ENCODE assay signal across 25 cellular contexts in genomic region chr15:66542896-66543295, GRCh38. TPM values are rescaled to one million over a fixed set of nuclear protein-coding genes. Genes with fewer than 3 reads are reported as not detected.
DNase-seq lines count a peak whose midpoint lies in the region; ATAC-seq, FAIRE-seq and TF ChIP-seq lines count a peak whose summit lies in the region.
"Had no signal": no experiment of that assay in that cellular context is flagged by ENCODE, and none has a peak within 500 bp of the region (broad histone marks: within the 10 kb centered on the region; RNA-seq: fewer than 3 reads in every experiment).

No MANE protein-coding gene starts in this region.

- H3K4me2 ChIP-seq in HepG2 (ENCODE audit: low read depth, low read length) (no peak overlapping the region), K562 (ENCODE audit: insufficient read depth, low read length) (no peak overlapping the region)
- H3K4me2 ChIP-seq: BLaER1 had no signal

- CTCF ChIA-PET in HepG2 (lab: Yijun Ruan, JAX; ENCODE audit: low intra/inter-chr PET ratio, low total read pairs): no interaction called here
- CTCF ChIA-PET in K562 (lab: Yijun Ruan, JAX; ENCODE audit: low intra/inter-chr PET ratio): no interaction called here

- ATAC-seq in HepG2: no peak
- ATAC-seq in right lobe of liver: no peak
- no peak for ATAC-seq in K562
- ATAC-seq: GM12878 had no signal

- no peak overlapping the region for H3K9ac ChIP-seq in HepG2 (ENCODE audit: insufficient read depth, low read depth, low read length)
- H3K9ac ChIP-seq in K562 (ENCODE audit: insufficient read depth in 1 of 2, low read depth in 2 of 2, low read length in 2 of 2): no peak overlapping the region
- H3K9ac ChIP-seq: BLaER1 had no signal

- DNase-seq in HepG2 (ENCODE audit: low spot score) (no peak), right lobe of liver (no peak), K562 (ENCODE audit: extremely low read depth in 1 of 4, low spot score in 3 of 4) (no peak)
- no peak for DNase-seq in stimulated activated naive CD4-positive, alpha-beta T cell (lab: John Stamatoyannopoulos, UW)
- DNase-seq: ACHN; BE2C; C1 segment of cervical spinal cord; CD4-positive, alpha-beta memory T cell; CD4-positive, CD25-positive, alpha-beta regulatory T cell; CD8-positive, alpha-beta memory T cell; COR-L47; DMS 273 treated with DMSO at 0.1 percent for 48 hours; DMS153; DMS53; DMS79; DND-41; EL; GDM1 had no signal

- H3K9me3 ChIP-seq in HepG2 (ENCODE audit: low read length) (no peaks in the 10 kb centered on the region), right lobe of liver (no peaks in the 10 kb centered on the region), K562 (replicated peaks; ENCODE audit: control insufficient read depth, insufficient read depth, low read depth, low read length) (no peaks in the 10 kb centered on the region)
- H3K9me3 ChIP-seq: BE2C, BLaER1 had no signal

- TF ChIP-seq CTCF in HepG2 (CRISPR knock-in tag; IDR thresholded peaks at IDR 0.05): no peak
- no peak for TF ChIP-seq CTCF in right lobe of liver (IDR thresholded peaks at IDR 0.05)
- TF ChIP-seq CTCF in K562 (IDR thresholded peaks at IDR 0.05 in 2 of 3, conservative IDR thresholded peaks at IDR 0.05 in 1 of 3; ENCODE audit: insufficient read depth in 2 of 3, low read depth in 1 of 3, low read length in 3 of 3): no peak

- H2AFZ ChIP-seq in HepG2 (ENCODE audit: low read length) (no peak overlapping the region), K562 (ENCODE audit: low read depth, low read length) (no peak overlapping the region)

- in situ Hi-C loops in HepG2 (cut with HindIII; ENCODE audit: extremely low pct_ligation_motif_present, low pct_unique_long_range_greater_than_20kb): no loop called here
- in situ Hi-C loops in K562 (cut with MboI): no loop called here

- H3K36me3 ChIP-seq in HepG2 (replicated peaks in 1 of 2; ENCODE audit: control insufficient read depth in 1 of 2, insufficient read depth in 2 of 2, low read length in 2 of 2): peaks cover 0 to 12% of the 10 kb centered on the region in 2 experiments; a peak in 3 of 5 replicates
- no peaks in the 10 kb centered on the region for H3K36me3 ChIP-seq in right lobe of liver
- peaks cover 51% of the 10 kb centered on the region for H3K36me3 ChIP-seq in K562 (ENCODE audit: control insufficient read depth, insufficient read depth, low read length)

- intact Hi-C loops in HepG2 (cut with micrococcal nuclease; ENCODE audit: unreplicated experiment): no loop called here
- intact Hi-C loops in right lobe of liver (cut with DNase I): no loop called here
- intact Hi-C loops in K562 (cut with micrococcal nuclease): no loop called here

- WGBS in HepG2 (ENCODE audit: low lambda C conversion rate): over 99% methylated on average over 4 of the region's 4 CpGs
- 94% methylated on average over 4 of the region's 4 CpGs for WGBS in right lobe of liver (ENCODE audit: insufficient coverage, low coverage, low lambda C conversion rate, missing lambda C conversion rate)
- WGBS in K562 (ENCODE audit: insufficient coverage, low coverage, missing lambda C conversion rate): 100% methylated on average over 4 of the region's 4 CpGs

- no peaks in the 10 kb centered on the region for H3K9me1 ChIP-seq in K562 (ENCODE audit: control insufficient read depth, insufficient read depth, low read length)

- TF ChIP-seq POLR2A in HepG2 (IDR thresholded peaks at IDR 0.05; ENCODE audit: insufficient read depth in 1 of 2, low read depth in 2 of 2, low read length in 2 of 2) (no peak), right lobe of liver (IDR thresholded peaks at IDR 0.05) (no peak), K562 (conservative IDR thresholded peaks at IDR 0.05) (no peak)

- POLR2A ChIA-PET in HepG2 (lab: Yijun Ruan, JAX): no interaction called here
- POLR2A ChIA-PET in K562 (lab: Yijun Ruan, JAX): interaction anchor here (1.2 kb wide), 1 partner anchor 12 kb away, joined by 3 read pairs; no protein-coding TSS in a partner anchor

- BruUV-seq in HepG2 (replicated peaks; lab: Mats Ljungman, UMichigan): no TSS peak
- no TSS peak for BruUV-seq in K562 (replicated peaks; lab: Mats Ljungman, UMichigan)

- no peaks in the 10 kb centered on the region for H3K4me1 ChIP-seq in HepG2 (ENCODE audit: insufficient read depth, low read length)
- no peaks in the 10 kb centered on the region for H3K4me1 ChIP-seq in right lobe of liver
- H3K4me1 ChIP-seq in K562 (replicated peaks in 1 of 2; ENCODE audit: control insufficient read depth in 2 of 2, insufficient read depth in 2 of 2, low read length in 2 of 2): no peaks in the 10 kb centered on the region
- H3K4me1 ChIP-seq: BE2C, BLaER1 had no signal

- no peak for FAIRE-seq in HepG2 (lab: Jason Lieb, UNC)
- no peak for FAIRE-seq in K562 (lab: Jason Lieb, UNC)
- FAIRE-seq: GM12878, GM12892, GM18507 had no signal

- no peaks in the 10 kb centered on the region for H4K20me1 ChIP-seq in HepG2 (ENCODE audit: insufficient read depth, low read length)
- no peaks in the 10 kb centered on the region for H4K20me1 ChIP-seq in K562 (replicated peaks; ENCODE audit: control insufficient read depth, insufficient read depth, low read length)
- H4K20me1 ChIP-seq: BLaER1 had no signal

- H3K27ac ChIP-seq in HepG2 (ENCODE audit: extremely low read length, insufficient read depth, low read length) (no peak overlapping the region), right lobe of liver (no peak overlapping the region), K562 (ENCODE audit: extremely low read depth, low read depth, low read length) (no peak overlapping the region)
- H3K27ac ChIP-seq: 22Rv1, BLaER1 had no signal

- no peak for TF ChIP-seq EP300 in HepG2 (IDR thresholded peaks at IDR 0.05; ENCODE audit: low read depth in 2 of 2, low read length in 2 of 2)
- no peak for TF ChIP-seq EP300 in HepG2 (CRISPR knock-in tag; IDR thresholded peaks at IDR 0.05; ENCODE audit: borderline replicate concordance)
- TF ChIP-seq EP300 in K562 (IDR thresholded peaks at IDR 0.05; ENCODE audit: low read length): no peak

- H3K4me3 ChIP-seq in HepG2 (replicated peaks in 1 of 3; ENCODE audit: insufficient read depth in 1 of 3, low read depth in 2 of 3, low read length in 3 of 3) (no peak overlapping the region), right lobe of liver (no peak overlapping the region), K562 (no peak overlapping the region)
- H3K4me3 ChIP-seq: BLaER1, GM12878 had no signal

- H3K27me3 ChIP-seq in HepG2 (ENCODE audit: control insufficient read depth in 1 of 2, insufficient read depth in 2 of 2, low read length in 2 of 2) (no peaks in the 10 kb centered on the region), right lobe of liver (no peaks in the 10 kb centered on the region), K562 (ENCODE audit: control insufficient read depth in 2 of 2, insufficient read depth in 2 of 2, low read length in 2 of 2) (no peaks in the 10 kb centered on the region)
- H3K27me3 ChIP-seq: BE2C, BLaER1 had no signal

- TF ChIP-seq RAD21 in HepG2 (CRISPR knock-in tag; IDR thresholded peaks at IDR 0.05): no peak
- TF ChIP-seq RAD21 in K562 (CRISPR knock-in tag; conservative IDR thresholded peaks at IDR 0.05 in 1 of 2, IDR thresholded peaks at IDR 0.05 in 1 of 2): no peak

- H3K79me2 ChIP-seq in HepG2 (ENCODE audit: insufficient read depth, low read length) (no peaks in the 10 kb centered on the region), K562 (ENCODE audit: control insufficient read depth, insufficient read depth, low read length) (no peaks in the 10 kb centered on the region)

RNA-seq across cellular contexts. Expression of gene LCTL, which starts 22.9 kb away (rescaled TPM):
- total RNA-seq in HepG2 (2016; rRNA removed; fragmentation: Illumina TruSeq; extraction: Trizol) (1.1 and 1.4 TPM in 2 replicates), right lobe of liver (not detected), K562 (2014; rRNA removed) (not detected in 2 replicates), K562 (2014; rRNA removed; fragmentation: Illumina TruSeq; extraction: Trizol) (not detected in 2 replicates), K562 (2015; rRNA removed; fragmentation: Illumina TruSeq; extraction: Trizol) (not detected in 2 replicates), K562 (2021) (not detected in 2 replicates)
- 0.09 and 0.20 TPM in 2 replicates for total RNA-seq in HepG2 (2016; cell fraction: cytosol; rRNA removed; fragmentation: Illumina TruSeq; extraction: Trizol; ENCODE audit: low read depth)
- total RNA-seq in HepG2 (2016; cell fraction: insoluble cytoplasmic fraction; rRNA removed; fragmentation: Illumina TruSeq; extraction: Trizol): 1.0 and 1.1 TPM in 2 replicates
- 0.21 and 0.37 TPM in 2 replicates for total RNA-seq in HepG2 (2016; cell fraction: membrane; rRNA removed; fragmentation: Illumina TruSeq; extraction: Trizol)
- total RNA-seq in HepG2 (2016; cell fraction: nucleus; rRNA removed; fragmentation: Illumina TruSeq; extraction: Trizol): 0.40 and 0.41 TPM in 2 replicates
- polyA plus RNA-seq in HepG2 (2011; rRNA removed) (0.54 and 0.96 TPM in 2 replicates), K562 (2011; rRNA removed) (0.03 and 0.08 TPM in 2 replicates), K562 (2014; fragmentation: Illumina TruSeq; extraction: Trizol) (not detected in 2 replicates), K562 (2014; fragmentation: Nextera tagmentation; extraction: Ambion mirVana) (under 1 TPM; 0.17 to 0.31 TPM), K562 (2014; rRNA removed) (not detected in 2 replicates)
- polyA plus RNA-seq in HepG2 (2011; cell fraction: cytosol; rRNA removed): 1.0 and 1.6 TPM in 2 replicates
- 0.43 and 0.95 TPM in 2 replicates for polyA plus RNA-seq in HepG2 (2011; cell fraction: nucleus; rRNA removed)
- polyA plus RNA-seq in HepG2 (2012): 0.15 and 0.31 TPM in 2 replicates
- 0.09 and 0.10 TPM in 2 replicates for polyA plus RNA-seq in HepG2 (2016; cell fraction: cytosol; fragmentation: Illumina TruSeq; extraction: Trizol; ENCODE audit: low read depth)
- 0.98 and 1.1 TPM in 2 replicates for polyA plus RNA-seq in HepG2 (2016; cell fraction: insoluble cytoplasmic fraction; fragmentation: Illumina TruSeq; extraction: Trizol; ENCODE audit: low read depth)
- 0.08 and 0.29 TPM in 2 replicates for polyA plus RNA-seq in HepG2 (2016; cell fraction: membrane; fragmentation: Illumina TruSeq; extraction: Trizol; ENCODE audit: low read depth)
- polyA plus RNA-seq in HepG2 (2016; cell fraction: nucleus; fragmentation: Illumina TruSeq; extraction: Trizol; ENCODE audit: insufficient read depth, low read depth): 0.57 and 0.70 TPM in 2 replicates
- polyA minus RNA-seq in HepG2 (2011; rRNA and poly(A)+ RNA removed; ENCODE audit: low replicate concordance): 0.46 TPM in 1 of 2 replicates, not detected in the other
- 0.97 TPM in 1 of 2 replicates, not detected in the other for polyA minus RNA-seq in HepG2 (2011; cell fraction: cytosol; rRNA and poly(A)+ RNA removed)
- polyA minus RNA-seq in HepG2 (2011; cell fraction: nucleus; rRNA and poly(A)+ RNA removed): 0.37 and 0.64 TPM in 2 replicates
- total RNA-seq in K562 (2011; cell fraction: chromatin; rRNA removed; ENCODE audit: low replicate concordance): not detected in 2 replicates
- 0.17 TPM in 1 of 2 replicates, not detected in the other for total RNA-seq in K562 (2011; cell fraction: nucleolus; rRNA removed)
- not detected in 2 replicates for total RNA-seq in K562 (2011; cell fraction: nucleoplasm; rRNA removed)
- polyA plus RNA-seq in K562 (2011; cell fraction: cytosol; rRNA removed): 0.03 and 0.06 TPM in 2 replicates
- polyA plus RNA-seq in K562 (2011; cell fraction: nucleus; rRNA removed): 0.23 TPM in 1 of 2 replicates, not detected in the other
- polyA plus RNA-seq in K562 (2012): 0.12 and 0.21 TPM in 2 replicates
- polyA minus RNA-seq in K562 (2011; rRNA and poly(A)+ RNA removed): not detected in 2 replicates
- not detected in 2 replicates for polyA minus RNA-seq in K562 (2011; cell fraction: cytosol; rRNA and poly(A)+ RNA removed)
- polyA minus RNA-seq in K562 (2011; cell fraction: nucleus; rRNA and poly(A)+ RNA removed): not detected in 2 replicates
- total RNA-seq: A673; CD4-positive, alpha-beta memory T cell; CD4-positive, CD25-positive, alpha-beta regulatory T cell; CD8-positive, alpha-beta memory T cell; GM12878 had no signal
- polyA plus RNA-seq: CD14-positive monocyte; CD4-positive, alpha-beta memory T cell; CD8-positive, alpha-beta memory T cell had no signal

RNA-seq across cellular contexts. Expression of gene ZWILCH, which starts 37.8 kb away (rescaled TPM):
- total RNA-seq in HepG2 (2016; rRNA removed; fragmentation: Illumina TruSeq; extraction: Trizol) (27.8 and 44.6 TPM in 2 replicates), right lobe of liver (1 to 10 TPM; 1.1 to 4.9 (median 2.5) TPM), K562 (2014; rRNA removed) (25.4 and 35.2 TPM in 2 replicates), K562 (2014; rRNA removed; fragmentation: Illumina TruSeq; extraction: Trizol) (59.3 and 62.6 TPM in 2 replicates), K562 (2015; rRNA removed; fragmentation: Illumina TruSeq; extraction: Trizol) (46.8 and 52.0 TPM in 2 replicates), K562 (2021) (36.9 and 41.4 TPM in 2 replicates)
- total RNA-seq in HepG2 (2016; cell fraction: cytosol; rRNA removed; fragmentation: Illumina TruSeq; extraction: Trizol; ENCODE audit: low read depth): 21.2 and 22.9 TPM in 2 replicates
- 26.2 and 47.7 TPM in 2 replicates for total RNA-seq in HepG2 (2016; cell fraction: insoluble cytoplasmic fraction; rRNA removed; fragmentation: Illumina TruSeq; extraction: Trizol)
- 14.1 and 15.5 TPM in 2 replicates for total RNA-seq in HepG2 (2016; cell fraction: membrane; rRNA removed; fragmentation: Illumina TruSeq; extraction: Trizol)
- total RNA-seq in HepG2 (2016; cell fraction: nucleus; rRNA removed; fragmentation: Illumina TruSeq; extraction: Trizol): 19.8 and 20.1 TPM in 2 replicates
- polyA plus RNA-seq in HepG2 (2011; rRNA removed) (6.9 and 9.5 TPM in 2 replicates), K562 (2011; rRNA removed) (53.6 and 78.7 TPM in 2 replicates), K562 (2014; fragmentation: Illumina TruSeq; extraction: Trizol) (42.9 and 52.1 TPM in 2 replicates), K562 (2014; fragmentation: Nextera tagmentation; extraction: Ambion mirVana) (10 to 100 TPM; 93.2 to 94.2 TPM), K562 (2014; rRNA removed) (26.7 and 32.8 TPM in 2 replicates)
- 2.9 and 4.0 TPM in 2 replicates for polyA plus RNA-seq in HepG2 (2011; cell fraction: cytosol; rRNA removed)
- 3.8 and 6.9 TPM in 2 replicates for polyA plus RNA-seq in HepG2 (2011; cell fraction: nucleus; rRNA removed)
- 5.2 and 10.2 TPM in 2 replicates for polyA plus RNA-seq in HepG2 (2012)
- polyA plus RNA-seq in HepG2 (2016; cell fraction: cytosol; fragmentation: Illumina TruSeq; extraction: Trizol; ENCODE audit: low read depth): 1.7 and 1.9 TPM in 2 replicates
- polyA plus RNA-seq in HepG2 (2016; cell fraction: insoluble cytoplasmic fraction; fragmentation: Illumina TruSeq; extraction: Trizol; ENCODE audit: low read depth): 35.0 and 37.1 TPM in 2 replicates
- 5.2 and 8.1 TPM in 2 replicates for polyA plus RNA-seq in HepG2 (2016; cell fraction: membrane; fragmentation: Illumina TruSeq; extraction: Trizol; ENCODE audit: low read depth)
- 21.1 and 23.2 TPM in 2 replicates for polyA plus RNA-seq in HepG2 (2016; cell fraction: nucleus; fragmentation: Illumina TruSeq; extraction: Trizol; ENCODE audit: insufficient read depth, low read depth)
- polyA minus RNA-seq in HepG2 (2011; rRNA and poly(A)+ RNA removed; ENCODE audit: low replicate concordance): 11.7 and 60.8 TPM in 2 replicates
- polyA minus RNA-seq in HepG2 (2011; cell fraction: cytosol; rRNA and poly(A)+ RNA removed): 5.7 and 6.9 TPM in 2 replicates
- polyA minus RNA-seq in HepG2 (2011; cell fraction: nucleus; rRNA and poly(A)+ RNA removed): 11.2 and 12.8 TPM in 2 replicates
- 42.4 and 73.0 TPM in 2 replicates for total RNA-seq in K562 (2011; cell fraction: chromatin; rRNA removed; ENCODE audit: low replicate concordance)
- total RNA-seq in K562 (2011; cell fraction: nucleolus; rRNA removed): 19.2 and 19.7 TPM in 2 replicates
- total RNA-seq in K562 (2011; cell fraction: nucleoplasm; rRNA removed): 28.9 and 36.6 TPM in 2 replicates
- 10.3 and 13.4 TPM in 2 replicates for polyA plus RNA-seq in K562 (2011; cell fraction: cytosol; rRNA removed)
- polyA plus RNA-seq in K562 (2011; cell fraction: nucleus; rRNA removed): 22.1 and 25.2 TPM in 2 replicates
- polyA plus RNA-seq in K562 (2012): 30.2 and 42.2 TPM in 2 replicates
- 51.6 and 57.2 TPM in 2 replicates for polyA minus RNA-seq in K562 (2011; rRNA and poly(A)+ RNA removed)
- 17.5 and 32.3 TPM in 2 replicates for polyA minus RNA-seq in K562 (2011; cell fraction: cytosol; rRNA and poly(A)+ RNA removed)
- polyA minus RNA-seq in K562 (2011; cell fraction: nucleus; rRNA and poly(A)+ RNA removed): 8.5 and 20.5 TPM in 2 replicates

RNA-seq across cellular contexts. Expression of gene RPL4, which starts 38.2 kb away (rescaled TPM):
- total RNA-seq in HepG2 (2016; rRNA removed; fragmentation: Illumina TruSeq; extraction: Trizol) (3,630 and 4,972 TPM in 2 replicates), right lobe of liver (1,000 to 10,000 TPM in 2 of 6 experiments, 100 to 1,000 TPM in 4; 643 to 1,390 (median 819) TPM), K562 (2014; rRNA removed) (2,055 and 3,520 TPM in 2 replicates), K562 (2014; rRNA removed; fragmentation: Illumina TruSeq; extraction: Trizol) (5,714 and 5,919 TPM in 2 replicates), K562 (2015; rRNA removed; fragmentation: Illumina TruSeq; extraction: Trizol) (4,633 and 5,069 TPM in 2 replicates), K562 (2021) (3,792 and 4,028 TPM in 2 replicates)
- 1,158 and 1,199 TPM in 2 replicates for total RNA-seq in HepG2 (2016; cell fraction: cytosol; rRNA removed; fragmentation: Illumina TruSeq; extraction: Trizol; ENCODE audit: low read depth)
- total RNA-seq in HepG2 (2016; cell fraction: insoluble cytoplasmic fraction; rRNA removed; fragmentation: Illumina TruSeq; extraction: Trizol): 3,592 and 4,979 TPM in 2 replicates
- 7,983 and 8,792 TPM in 2 replicates for total RNA-seq in HepG2 (2016; cell fraction: membrane; rRNA removed; fragmentation: Illumina TruSeq; extraction: Trizol)
- 1,360 and 1,490 TPM in 2 replicates for total RNA-seq in HepG2 (2016; cell fraction: nucleus; rRNA removed; fragmentation: Illumina TruSeq; extraction: Trizol)
- polyA plus RNA-seq in HepG2 (2011; rRNA removed) (3,960 and 4,467 TPM in 2 replicates), K562 (2011; rRNA removed) (6,235 and 7,065 TPM in 2 replicates), K562 (2014; fragmentation: Illumina TruSeq; extraction: Trizol) (7,372 and 7,760 TPM in 2 replicates), K562 (2014; fragmentation: Nextera tagmentation; extraction: Ambion mirVana) (1,000 to 10,000 TPM; 3,604 to 3,827 TPM), K562 (2014; rRNA removed) (5,294 and 6,049 TPM in 2 replicates)
- polyA plus RNA-seq in HepG2 (2011; cell fraction: cytosol; rRNA removed): 5,248 and 5,827 TPM in 2 replicates
- polyA plus RNA-seq in HepG2 (2011; cell fraction: nucleus; rRNA removed): 1,317 and 1,448 TPM in 2 replicates
- 3,526 and 4,575 TPM in 2 replicates for polyA plus RNA-seq in HepG2 (2012)
- polyA plus RNA-seq in HepG2 (2016; cell fraction: cytosol; fragmentation: Illumina TruSeq; extraction: Trizol; ENCODE audit: low read depth): 4,015 and 4,840 TPM in 2 replicates
- 4,603 and 4,764 TPM in 2 replicates for polyA plus RNA-seq in HepG2 (2016; cell fraction: insoluble cytoplasmic fraction; fragmentation: Illumina TruSeq; extraction: Trizol; ENCODE audit: low read depth)
- 7,818 and 8,825 TPM in 2 replicates for polyA plus RNA-seq in HepG2 (2016; cell fraction: membrane; fragmentation: Illumina TruSeq; extraction: Trizol; ENCODE audit: low read depth)
- polyA plus RNA-seq in HepG2 (2016; cell fraction: nucleus; fragmentation: Illumina TruSeq; extraction: Trizol; ENCODE audit: insufficient read depth, low read depth): 2,081 and 2,237 TPM in 2 replicates
- 4,301 and 6,437 TPM in 2 replicates for polyA minus RNA-seq in HepG2 (2011; rRNA and poly(A)+ RNA removed; ENCODE audit: low replicate concordance)
- polyA minus RNA-seq in HepG2 (2011; cell fraction: cytosol; rRNA and poly(A)+ RNA removed): 1,474 and 1,645 TPM in 2 replicates
- polyA minus RNA-seq in HepG2 (2011; cell fraction: nucleus; rRNA and poly(A)+ RNA removed): 662 and 844 TPM in 2 replicates
- 868 and 1,170 TPM in 2 replicates for total RNA-seq in K562 (2011; cell fraction: chromatin; rRNA removed; ENCODE audit: low replicate concordance)
- total RNA-seq in K562 (2011; cell fraction: nucleolus; rRNA removed): 749 and 792 TPM in 2 replicates
- 1,332 and 2,067 TPM in 2 replicates for total RNA-seq in K562 (2011; cell fraction: nucleoplasm; rRNA removed)
- 6,584 and 7,119 TPM in 2 replicates for polyA plus RNA-seq in K562 (2011; cell fraction: cytosol; rRNA removed)
- 2,026 and 2,907 TPM in 2 replicates for polyA plus RNA-seq in K562 (2011; cell fraction: nucleus; rRNA removed)
- 3,604 and 6,192 TPM in 2 replicates for polyA plus RNA-seq in K562 (2012)
- polyA minus RNA-seq in K562 (2011; rRNA and poly(A)+ RNA removed): 4,239 and 4,627 TPM in 2 replicates
- 1,872 and 2,124 TPM in 2 replicates for polyA minus RNA-seq in K562 (2011; cell fraction: cytosol; rRNA and poly(A)+ RNA removed)
- 545 and 1,155 TPM in 2 replicates for polyA minus RNA-seq in K562 (2011; cell fraction: nucleus; rRNA and poly(A)+ RNA removed)

RNA-seq across cellular contexts. Expression of gene SNAPC5, which starts 45.3 kb away (rescaled TPM):
- 36.2 and 49.3 TPM in 2 replicates for total RNA-seq in HepG2 (2016; rRNA removed; fragmentation: Illumina TruSeq; extraction: Trizol)
- total RNA-seq in HepG2 (2016; cell fraction: cytosol; rRNA removed; fragmentation: Illumina TruSeq; extraction: Trizol; ENCODE audit: low read depth): 30.3 and 42.4 TPM in 2 replicates
- total RNA-seq in HepG2 (2016; cell fraction: insoluble cytoplasmic fraction; rRNA removed; fragmentation: Illumina TruSeq; extraction: Trizol): 39.3 and 50.4 TPM in 2 replicates
- 47.2 and 52.6 TPM in 2 replicates for total RNA-seq in HepG2 (2016; cell fraction: membrane; rRNA removed; fragmentation: Illumina TruSeq; extraction: Trizol)
- 21.5 and 24.4 TPM in 2 replicates for total RNA-seq in HepG2 (2016; cell fraction: nucleus; rRNA removed; fragmentation: Illumina TruSeq; extraction: Trizol)
- 13.4 and 14.8 TPM in 2 replicates for polyA plus RNA-seq in HepG2 (2011; rRNA removed)
- 18.1 and 19.5 TPM in 2 replicates for polyA plus RNA-seq in HepG2 (2011; cell fraction: cytosol; rRNA removed)
- polyA plus RNA-seq in HepG2 (2011; cell fraction: nucleus; rRNA removed): 8.6 and 9.4 TPM in 2 replicates
- polyA plus RNA-seq in HepG2 (2012): 20.4 and 21.1 TPM in 2 replicates
- 30.8 and 41.9 TPM in 2 replicates for polyA plus RNA-seq in HepG2 (2016; cell fraction: cytosol; fragmentation: Illumina TruSeq; extraction: Trizol; ENCODE audit: low read depth)
- polyA plus RNA-seq in HepG2 (2016; cell fraction: insoluble cytoplasmic fraction; fragmentation: Illumina TruSeq; extraction: Trizol; ENCODE audit: low read depth): 48.6 and 53.3 TPM in 2 replicates
- 34.8 and 48.0 TPM in 2 replicates for polyA plus RNA-seq in HepG2 (2016; cell fraction: membrane; fragmentation: Illumina TruSeq; extraction: Trizol; ENCODE audit: low read depth)
- 30.6 TPM in 2 replicates for polyA plus RNA-seq in HepG2 (2016; cell fraction: nucleus; fragmentation: Illumina TruSeq; extraction: Trizol; ENCODE audit: insufficient read depth, low read depth)
- 3.6 and 18.9 TPM in 2 replicates for polyA minus RNA-seq in HepG2 (2011; rRNA and poly(A)+ RNA removed; ENCODE audit: low replicate concordance)
- 5.8 and 8.1 TPM in 2 replicates for polyA minus RNA-seq in HepG2 (2011; cell fraction: cytosol; rRNA and poly(A)+ RNA removed)
- 11.3 and 17.2 TPM in 2 replicates for polyA minus RNA-seq in HepG2 (2011; cell fraction: nucleus; rRNA and poly(A)+ RNA removed)
- 10 to 100 TPM; 11.8 to 23.1 (median 16.2) TPM for total RNA-seq in right lobe of liver
- total RNA-seq in K562 (2011; cell fraction: chromatin; rRNA removed; ENCODE audit: low replicate concordance): 14.2 and 24.9 TPM in 2 replicates
- 11.8 and 12.1 TPM in 2 replicates for total RNA-seq in K562 (2011; cell fraction: nucleolus; rRNA removed)
- total RNA-seq in K562 (2011; cell fraction: nucleoplasm; rRNA removed): 17.7 and 25.2 TPM in 2 replicates
- 67.2 and 96.5 TPM in 2 replicates for total RNA-seq in K562 (2014; rRNA removed)
- total RNA-seq in K562 (2014; rRNA removed; fragmentation: Illumina TruSeq; extraction: Trizol): 102 and 112 TPM in 2 replicates
- total RNA-seq in K562 (2015; rRNA removed; fragmentation: Illumina TruSeq; extraction: Trizol): 77.0 and 79.9 TPM in 2 replicates
- total RNA-seq in K562 (2021): 56.7 and 57.0 TPM in 2 replicates
- polyA plus RNA-seq in K562 (2011; rRNA removed): 40.6 and 52.8 TPM in 2 replicates
- 32.9 and 35.6 TPM in 2 replicates for polyA plus RNA-seq in K562 (2011; cell fraction: cytosol; rRNA removed)
- 14.5 and 16.3 TPM in 2 replicates for polyA plus RNA-seq in K562 (2011; cell fraction: nucleus; rRNA removed)
- 44.1 and 78.8 TPM in 2 replicates for polyA plus RNA-seq in K562 (2012)
- 116 and 118 TPM in 2 replicates for polyA plus RNA-seq in K562 (2014; fragmentation: Illumina TruSeq; extraction: Trizol)
- polyA plus RNA-seq in K562 (2014; fragmentation: Nextera tagmentation; extraction: Ambion mirVana): 100 to 1,000 TPM; 155 TPM
- 70.5 and 80.8 TPM in 2 replicates for polyA plus RNA-seq in K562 (2014; rRNA removed)
- 48.9 and 54.3 TPM in 2 replicates for polyA minus RNA-seq in K562 (2011; rRNA and poly(A)+ RNA removed)
- polyA minus RNA-seq in K562 (2011; cell fraction: cytosol; rRNA and poly(A)+ RNA removed): 21.3 and 26.0 TPM in 2 replicates
- 6.6 and 10.2 TPM in 2 replicates for polyA minus RNA-seq in K562 (2011; cell fraction: nucleus; rRNA and poly(A)+ RNA removed)

Comparison
In these comparisons a context has a peak if more than half of its experiments do, and no peak if none do; other contexts are left out.
1. Of the 241 proteins assayed by ChIP-seq in both HepG2 and K562: peak only in HepG2: MAFF; only in K562: MAFG; in both: none; in neither: 238; mixed calls (peak in some experiments, not most) for 1.